In genomic region chr1:5997316-5997715, GRCh38 we compare ENCODE assay signal across 26 cellular contexts. TPM values are rescaled to one million over a fixed set of nuclear protein-coding genes. Genes with fewer than 3 reads are reported as not detected.
DNase-seq lines count a peak whose midpoint lies in the region; ATAC-seq and TF ChIP-seq lines count a peak whose summit lies in the region.
"Had no signal": no experiment of that assay in that cellular context is flagged by ENCODE, and none has a peak within 500 bp of the region (broad histone marks: within the 10 kb centered on the region; RNA-seq: fewer than 3 reads in every experiment).

No MANE protein-coding gene starts in this region.

- peaks cover 76% of the 10 kb centered on the region for H3K4me1 Mint-ChIP-seq in central memory CD8-positive, alpha-beta T cell
- H3K4me1 Mint-ChIP-seq in natural killer cell treated with Interleukin-12 subunit alpha and Interleukin-12 subunit beta and Interleukin-15 and Interleukin-18, amount 100 ng/mL, for 72 hours (ENCODE audit: low read depth in 2 of 2): peaks cover 34 to 38% of the 10 kb centered on the region in 2 donors

- H3K27ac Mint-ChIP-seq in central memory CD8-positive, alpha-beta T cell (ENCODE audit: low read depth): peak overlapping the region; percentile 87
- H3K27ac Mint-ChIP-seq in natural killer cell treated with Interleukin-12 subunit alpha and Interleukin-12 subunit beta and Interleukin-15 and Interleukin-18, amount 100 ng/mL, for 72 hours: peak overlapping the region; percentile 28 to 48
- H3K27ac Mint-ChIP-seq: activated B cell treated with CpG ODN at 0.5 μM for 24 hours; activated T-cell treated with anti-CD3 and anti-CD28 coated beads, Interleukin-2, amount 50 U/mL, for 24 hours; CD8-positive, alpha-beta T cell; GM23338; HFFc6; IgD-negative memory B cell; memory B cell; stimulated activated naive B cell treated with anti-CD40 and anti-IgM and Interleukin-4, amounts not matched to agents 10 μg/mL and 1 μg/mL and 100 μg/mL, for 72 hours had no signal

- no peak for TF ChIP-seq POLR2A in prostate gland (IDR thresholded peaks at IDR 0.05)

- no peak overlapping the region for H3K4me3 Mint-ChIP-seq in central memory CD8-positive, alpha-beta T cell
- peak overlapping the region; percentile 50 for H3K4me3 Mint-ChIP-seq in natural killer cell treated with Interleukin-12 subunit alpha and Interleukin-12 subunit beta and Interleukin-15 and Interleukin-18, amount 100 ng/mL, for 72 hours
- H3K4me3 Mint-ChIP-seq: activated B cell treated with CpG ODN at 0.5 μM for 24 hours; activated CD4-positive, alpha-beta T cell treated with anti-CD3 and anti-CD28 coated beads, Interleukin-2, amount 10 ng/mL, durations not matched to agents 7 days and 5 days; activated T-cell treated with anti-CD3 and anti-CD28 coated beads, Interleukin-2, amount 50 U/mL, for 24 hours; CD8-positive, alpha-beta T cell; GM23338; HFFc6; memory B cell; stimulated activated naive B cell treated with anti-CD40 and anti-IgM and Interleukin-4, amounts not matched to agents 10 μg/mL and 1 μg/mL and 100 μg/mL, for 72 hours had no signal

- DNase-seq in Right ventricle myocardium inferior (ENCODE audit: missing footprints) (peak; percentile 11), right atrium auricular region (ENCODE audit: low spot score) (no peak), occipital lobe (lab: John Stamatoyannopoulos, UW) (no peak), AML-193 (lab: John Stamatoyannopoulos, UW) (no peak), prostate gland (ENCODE audit: low spot score) (no peak)
- DNase-seq in central memory CD8-positive, alpha-beta T cell (ENCODE audit: low spot score in 2 of 2): no peak
- DNase-seq in natural killer cell treated with Interleukin-12 subunit alpha and Interleukin-12 subunit beta and Interleukin-15 and Interleukin-18, amount 100 ng/mL, for 72 hours (ENCODE audit: low spot score): no peak
- DNase-seq: activated B cell treated with CpG ODN at 0.5 μM for 24 hours; activated CD4-positive, alpha-beta T cell treated with anti-CD3 and anti-CD28 coated beads, Interleukin-2, amount 10 ng/mL, durations not matched to agents 7 days and 5 days; activated naive CD4-positive, alpha-beta T cell treated with Interleukin-2 at 50 U/mL for 16 hours; activated T-cell treated with anti-CD3 and anti-CD28 coated beads, Interleukin-2, amount 50 U/mL, for 24 hours; brain microvascular endothelial cell; CD8-positive, alpha-beta T cell; HFFc6; NCI-H1694; NCI-H2171; SJCRH30; stimulated activated naive B cell treated with anti-CD40 and anti-IgM and Interleukin-4, amounts not matched to agents 10 μg/mL and 1 μg/mL and 100 μg/mL, for 72 hours had no signal

- H3K36me3 ChIP-seq in right atrium auricular region: no peaks in the 10 kb centered on the region
- no peaks in the 10 kb centered on the region for H3K36me3 ChIP-seq in prostate gland
- H3K36me3 ChIP-seq: brain microvascular endothelial cell, gastrocnemius medialis, SJCRH30, upper lobe of left lung had no signal

- intact Hi-C loops in Right ventricle myocardium inferior (cut with DNase I): no loop called here
- intact Hi-C loops in prostate gland (cut with DNase I): no loop called here

- ATAC-seq in Right ventricle myocardium inferior (no peak), GM18511 (IDR thresholded peaks at IDR 0.05; ENCODE audit: unreplicated experiment) (no peak)
- ATAC-seq in central memory CD8-positive, alpha-beta T cell (replicated peaks; ENCODE audit: extremely low read depth, poor library complexity, severe bottlenecking): no peak
- ATAC-seq in natural killer cell treated with Interleukin-12 subunit alpha and Interleukin-12 subunit beta and Interleukin-15 and Interleukin-18, amount 100 ng/mL, for 72 hours: no peak
- ATAC-seq: CD8-positive, alpha-beta T cell; gastrocnemius medialis; GM23338; stimulated activated naive B cell treated with anti-CD40 and anti-IgM and Interleukin-4, amounts not matched to agents 10 μg/mL and 1 μg/mL and 100 μg/mL, for 72 hours had no signal

- H3K4me3 ChIP-seq in right atrium auricular region (no peak overlapping the region), prostate gland (no peak overlapping the region)
- H3K4me3 ChIP-seq: gastrocnemius medialis, GM23338, hepatocyte, SJCRH30, upper lobe of left lung had no signal

- peaks cover 15% of the 10 kb centered on the region for H3K36me3 Mint-ChIP-seq in central memory CD8-positive, alpha-beta T cell (ENCODE audit: insufficient read depth)
- H3K36me3 Mint-ChIP-seq in natural killer cell treated with Interleukin-12 subunit alpha and Interleukin-12 subunit beta and Interleukin-15 and Interleukin-18, amount 100 ng/mL, for 72 hours: no peaks in the 10 kb centered on the region
- H3K36me3 Mint-ChIP-seq: IgD-negative memory B cell had no signal

- no peaks in the 10 kb centered on the region for H3K9me3 Mint-ChIP-seq in central memory CD8-positive, alpha-beta T cell
- H3K9me3 Mint-ChIP-seq in natural killer cell treated with Interleukin-12 subunit alpha and Interleukin-12 subunit beta and Interleukin-15 and Interleukin-18, amount 100 ng/mL, for 72 hours: no peaks in the 10 kb centered on the region
- H3K9me3 Mint-ChIP-seq: activated B cell treated with CpG ODN at 0.5 μM for 24 hours; activated CD4-positive, alpha-beta T cell treated with anti-CD3 and anti-CD28 coated beads, Interleukin-2, amount 10 ng/mL, durations not matched to agents 7 days and 5 days; activated T-cell treated with anti-CD3 and anti-CD28 coated beads, Interleukin-2, amount 50 U/mL, for 24 hours; CD8-positive, alpha-beta T cell; GM23338; HFFc6; IgD-negative memory B cell; memory B cell; stimulated activated naive B cell treated with anti-CD40 and anti-IgM and Interleukin-4, amounts not matched to agents 10 μg/mL and 1 μg/mL and 100 μg/mL, for 72 hours had no signal

- H3K27me3 ChIP-seq in right atrium auricular region (no peaks in the 10 kb centered on the region), prostate gland (replicated peaks; ENCODE audit: insufficient read depth) (no peaks in the 10 kb centered on the region)
- H3K27me3 ChIP-seq: neutrophil, SJCRH30 had no signal

- TF ChIP-seq CTCF in right atrium auricular region (IDR thresholded peaks at IDR 0.05) (no peak), prostate gland (IDR thresholded peaks at IDR 0.05) (no peak)

- H3K9me3 ChIP-seq in right atrium auricular region (no peaks in the 10 kb centered on the region), prostate gland (no peaks in the 10 kb centered on the region)
- H3K9me3 ChIP-seq: gastrocnemius medialis, neutrophil, SJCRH30, upper lobe of left lung had no signal

- H3K27ac ChIP-seq in right atrium auricular region (no peak overlapping the region), prostate gland (no peak overlapping the region)
- H3K27ac ChIP-seq: brain microvascular endothelial cell, gastrocnemius medialis, hepatocyte, neutrophil, SJCRH30, upper lobe of left lung had no signal

- H3K4me1 ChIP-seq in right atrium auricular region (peaks cover 0 to 29% of the 10 kb centered on the region in 2 donors), prostate gland (replicated peaks) (peaks cover 8% of the 10 kb centered on the region)

- WGBS in prostate gland: 67% methylated on average over 5 of the region's 5 CpGs

- H3K27me3 Mint-ChIP-seq in central memory CD8-positive, alpha-beta T cell: no peaks in the 10 kb centered on the region
- no peaks in the 10 kb centered on the region for H3K27me3 Mint-ChIP-seq in natural killer cell treated with Interleukin-12 subunit alpha and Interleukin-12 subunit beta and Interleukin-15 and Interleukin-18, amount 100 ng/mL, for 72 hours
- H3K27me3 Mint-ChIP-seq: activated B cell treated with CpG ODN at 0.5 μM for 24 hours; activated CD4-positive, alpha-beta T cell treated with anti-CD3 and anti-CD28 coated beads, Interleukin-2, amount 10 ng/mL, durations not matched to agents 7 days and 5 days; activated T-cell treated with anti-CD3 and anti-CD28 coated beads, Interleukin-2, amount 50 U/mL, for 24 hours; memory B cell; stimulated activated naive B cell treated with anti-CD40 and anti-IgM and Interleukin-4, amounts not matched to agents 10 μg/mL and 1 μg/mL and 100 μg/mL, for 72 hours had no signal

RNA-seq across cellular contexts. Expression of gene NPHP4, which starts 5.1 kb away (rescaled TPM):
- total RNA-seq in Right ventricle myocardium inferior (4.8 TPM), right atrium auricular region (1 to 10 TPM; 3.0 to 4.3 TPM), occipital lobe (8.6 TPM), prostate gland (10 to 100 TPM; 11.4 to 32.2 TPM)
- 10 to 100 TPM; 27.6 to 58.5 TPM for total RNA-seq in natural killer cell treated with Interleukin-12 subunit alpha and Interleukin-12 subunit beta and Interleukin-15 and Interleukin-18, amount 100 ng/mL, for 72 hours

RNA-seq across cellular contexts. Expression of gene KCNAB2, which starts 48.4 kb away (rescaled TPM):
- total RNA-seq in Right ventricle myocardium inferior (21.0 TPM), right atrium auricular region (10 to 100 TPM in 1 of 2 donors, 1 to 10 TPM in 1; 9.3 to 14.3 TPM), occipital lobe (5.1 TPM), prostate gland (1 to 10 TPM; 2.0 to 5.5 TPM)
- total RNA-seq in natural killer cell treated with Interleukin-12 subunit alpha and Interleukin-12 subunit beta and Interleukin-15 and Interleukin-18, amount 100 ng/mL, for 72 hours: 100 to 1,000 TPM; 157 to 360 TPM
